8 cellular contexts compared by ENCODE assay signal in genomic region chr5:141513021-141513626, GRCh38. TPM values are rescaled to one million over a fixed set of nuclear protein-coding genes. Genes with fewer than 3 reads are reported as not detected.
DNase-seq lines count a peak whose midpoint lies in the region; ATAC-seq, FAIRE-seq and TF ChIP-seq lines count a peak whose summit lies in the region.

No MANE protein-coding gene starts in this region.

- no peaks in the 10 kb centered on the region for H4K20me1 ChIP-seq in SU-DHL-6 (ENCODE audit: low read depth, low read length)

- H3K4me1 ChIP-seq in kidney (ENCODE audit: control insufficient read depth in 1 of 2, insufficient read depth in 1 of 2, low read depth in 1 of 2, low read length in 2 of 2): peaks cover 14 to 16% of the 10 kb centered on the region in 2 donors

- DNase-seq in cerebellar cortex (ENCODE audit: low spot score): peak; percentile 68
- DNase-seq in kidney: peak; percentile 80
- DNase-seq in stimulated activated CD4-positive, alpha-beta T cell treated with anti-CD3 and anti-CD28 coated beads, Interleukin-2, amount 100 ng/mL, for 48 hours: peak; percentile 32 to 33
- no peak for DNase-seq in GM20000 (ENCODE audit: low spot score)
- no peak for DNase-seq in DMS53 treated with DMSO at 0.1 percent for 48 hours (lab: John Stamatoyannopoulos, UW; ENCODE audit: unreplicated experiment)

- peak overlapping the region; percentile 99 for H3K27ac ChIP-seq in SU-DHL-6 (ENCODE audit: low read depth, low read length)
- H3K27ac ChIP-seq in kidney (ENCODE audit: low read depth in 2 of 2, low read length in 2 of 2): peak overlapping the region; percentile 68 to 77

- no peak for FAIRE-seq in kidney (lab: Jason Lieb, UNC)

- H3K4me2 ChIP-seq in SU-DHL-6 (ENCODE audit: low read depth, low read length, poor library complexity, severe bottlenecking): peak overlapping the region; percentile 87

- no peaks in the 10 kb centered on the region for H3K9me3 ChIP-seq in SU-DHL-6 (ENCODE audit: insufficient read depth, low read length)
- no peaks in the 10 kb centered on the region for H3K9me3 ChIP-seq in kidney (ENCODE audit: control insufficient read depth in 1 of 2, low read length in 2 of 2)

- no peak for TF ChIP-seq CTCF in SU-DHL-6 (IDR thresholded peaks at IDR 0.05; ENCODE audit: insufficient read depth, low read length, poor library complexity, severe bottlenecking)
- no peak for TF ChIP-seq CTCF in kidney (IDR thresholded peaks at IDR 0.05; ENCODE audit: borderline replicate concordance, extremely low read depth, insufficient read depth)
- TF ChIP-seq CTCF in GM20000 (IDR thresholded peaks at IDR 0.05; ENCODE audit: extremely low read depth, missing control alignments): no peak

- H3K79me2 ChIP-seq in SU-DHL-6 (ENCODE audit: insufficient read depth, low read length): no peaks in the 10 kb centered on the region; the same call in 1 of the 2 replicates

- no peaks in the 10 kb centered on the region; the same call in 1 of the 2 replicates for H3K36me3 ChIP-seq in SU-DHL-6 (ENCODE audit: low read length)
- H3K36me3 ChIP-seq in kidney (ENCODE audit: control insufficient read depth in 1 of 2, insufficient read depth in 2 of 2, low read length in 2 of 2): peaks cover 6 to 17% of the 10 kb centered on the region in 2 donors

- no peaks in the 10 kb centered on the region for H3K9me2 ChIP-seq in SU-DHL-6 (replicated peaks; ENCODE audit: insufficient read depth, low read length)

- H3K9ac ChIP-seq in SU-DHL-6 (ENCODE audit: low read length) (peak overlapping the region; percentile 84), kidney (ENCODE audit: low read length in 2 of 2) (peak overlapping the region; percentile 74 to 75)

- TF ChIP-seq POLR2A in GM18951 (IDR thresholded peaks at IDR 0.05; ENCODE audit: extremely low read depth, insufficient read depth, insufficient read length): peak; percentile 13

- no peak for ATAC-seq in HG03135 (IDR thresholded peaks at IDR 0.05; ENCODE audit: unreplicated experiment)

- H3K4me3 ChIP-seq in SU-DHL-6 (ENCODE audit: insufficient read depth, low read length, poor library complexity, severe bottlenecking) (peak overlapping the region; percentile 44), kidney (ENCODE audit: low read length in 2 of 2) (peak overlapping the region; percentile 92 to 93)

- in situ Hi-C loops in GM18951 (cut with MboI; ENCODE audit: low sequenced_read_pairs, unreplicated experiment): no loop called here

- no peak overlapping the region for H2AFZ ChIP-seq in SU-DHL-6 (ENCODE audit: low read depth, low read length, severe bottlenecking)

- H3F3A ChIP-seq in SU-DHL-6 (ENCODE audit: insufficient read depth): peaks cover 95% of the 10 kb centered on the region

- intact Hi-C loops in kidney (cut with DNase I): no loop called here

- no peaks in the 10 kb centered on the region for H3K27me3 ChIP-seq in SU-DHL-6 (ENCODE audit: low read length)

RNA-seq across cellular contexts. Expression of gene PCDHGC5, which starts 24.2 kb away (rescaled TPM):
- 1.4 TPM for total RNA-seq in kidney
- not detected for polyA plus RNA-seq in kidney (ENCODE audit: insufficient read depth, low read depth, low replicate concordance)

RNA-seq across cellular contexts. Expression of gene PCDHGC4, which starts 28.3 kb away (rescaled TPM):
- total RNA-seq in kidney: 1.5 TPM
- not detected for polyA plus RNA-seq in kidney (ENCODE audit: insufficient read depth, low read depth, low replicate concordance)

RNA-seq across cellular contexts. Expression of gene PCDHGC3, which starts 37.4 kb away (rescaled TPM):
- total RNA-seq in kidney: 51.5 TPM
- polyA plus RNA-seq in kidney (ENCODE audit: insufficient read depth, low read depth, low replicate concordance): 41.0 TPM

Comparison
In these comparisons a context has a peak if more than half of its experiments do, and no peak if none do; other contexts are left out.
1. DNase-seq: peak in cerebellar cortex (single experiment), kidney (single experiment) and stimulated activated CD4-positive, alpha-beta T cell treated with anti-CD3 and anti-CD28 coated beads, Interleukin-2, amount 100 ng/mL, for 48 hours (2 of 2); none in GM20000 (single experiment) and DMS53 treated with DMSO at 0.1 percent for 48 hours (single experiment).